8 cellular contexts compared by ENCODE assay signal in the genomic region with DNA sequence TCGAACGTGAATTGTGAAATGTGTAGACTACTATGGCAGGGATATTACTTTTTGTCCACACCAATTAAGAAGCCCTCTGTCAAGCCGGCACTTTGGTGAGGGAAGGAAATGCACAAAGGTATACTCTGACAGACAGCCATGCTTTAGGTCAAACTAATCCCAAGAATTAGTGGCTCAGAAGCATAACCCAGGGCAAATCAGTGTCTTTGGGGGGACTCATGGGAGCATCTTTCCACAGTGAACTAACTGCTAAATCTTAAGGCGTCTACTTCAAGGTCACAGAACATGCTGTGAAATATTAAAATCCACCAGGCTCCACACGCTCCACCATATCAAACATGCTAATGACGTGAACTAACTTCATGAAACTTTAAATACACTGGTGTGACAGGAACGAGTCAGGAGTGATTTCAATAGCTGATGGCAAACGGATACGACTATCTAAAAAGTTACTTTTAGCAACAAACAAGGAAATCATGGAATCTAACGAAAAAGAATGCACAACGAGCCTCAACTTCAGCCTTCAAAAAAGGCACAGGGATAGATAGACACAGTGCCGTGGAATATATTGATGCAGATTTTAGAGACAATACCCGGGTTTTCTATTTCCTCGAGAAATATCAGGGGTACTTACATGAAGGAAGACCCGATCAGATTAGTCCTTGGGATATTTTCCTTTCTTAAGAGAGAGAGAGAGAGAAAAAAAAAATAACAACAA. TPM values are rescaled to one million over a fixed set of nuclear protein-coding genes. Genes with fewer than 3 reads are reported as not detected.
DNase-seq lines count a peak whose midpoint lies in the region; ATAC-seq and TF ChIP-seq lines count a peak whose summit lies in the region.

No MANE protein-coding gene starts in this region.

- no peaks in the 10 kb centered on the region for H3K9me3 ChIP-seq in NT2/D1 (ENCODE audit: insufficient read depth, low read length)
- H3K9me3 ChIP-seq in muscle layer of colon (ENCODE audit: low read length) = no peaks in the 10 kb centered on the region

- H3K9ac ChIP-seq in NT2/D1 (ENCODE audit: insufficient read length, low read depth) (no peak overlapping the region), muscle layer of colon (ENCODE audit: low read length) (peak overlapping the region; percentile 82)

- TF ChIP-seq CTCF in GM12864 (IDR thresholded peaks at IDR 0.05; ENCODE audit: low read depth, low read length, missing control alignments) (no peak), dorsolateral prefrontal cortex (IDR thresholded peaks at IDR 0.05 in 54 of 56, conservative IDR thresholded peaks at IDR 0.05 in 2 of 56; ENCODE audit: low read depth in 1 of 56, partially characterized antibody in 56 of 56) (no peak)

- H3K27me3 ChIP-seq in NT2/D1 (ENCODE audit: insufficient read depth, insufficient read length) = peaks cover 55% of the 10 kb centered on the region
- no peaks in the 10 kb centered on the region for H3K27me3 ChIP-seq in dorsolateral prefrontal cortex
- H3K27me3 ChIP-seq in muscle layer of colon (ENCODE audit: control insufficient read depth in 1 of 2, insufficient read depth in 2 of 2, low read length in 2 of 2) = no peaks in the 10 kb centered on the region

- H3K36me3 ChIP-seq in NT2/D1 (ENCODE audit: insufficient read depth, insufficient read length, low read length) = no peaks in the 10 kb centered on the region
- H3K36me3 ChIP-seq in muscle layer of colon (ENCODE audit: insufficient read depth, low read length) = no peaks in the 10 kb centered on the region

- H3K4me3 ChIP-seq in GM12864 (ENCODE audit: low read depth, low read length) (peak overlapping the region; percentile 89), NT2/D1 (ENCODE audit: insufficient read length, low read depth) (peak overlapping the region; percentile 58), dorsolateral prefrontal cortex (peak overlapping the region; percentile 50 to 89 (median 78)), muscle layer of colon (ENCODE audit: low read depth in 1 of 2, low read length in 2 of 2) (peak overlapping the region; percentile 60 to 63)

- H3K4me1 ChIP-seq in NT2/D1 (ENCODE audit: insufficient read depth, insufficient read length) (no peaks in the 10 kb centered on the region), muscle layer of colon (ENCODE audit: insufficient read depth, low read length) (peaks cover 37% of the 10 kb centered on the region)

- intact Hi-C loops in dorsolateral prefrontal cortex (cut with DNase I) = loop anchor here (5.0 to 10.0 kb wide), 2 partner anchors 62 to 150 kb away; no protein-coding TSS in a partner anchor

- DNase-seq in GM12864 (ENCODE audit: low read depth) = no peak
- DNase-seq in NT2/D1 (ENCODE audit: low read depth, low spot score) = no peak
- no peak for DNase-seq in dorsolateral prefrontal cortex
- no peak for DNase-seq in dedifferentiated amniotic fluid mesenchymal stem cell (ENCODE audit: extremely low spot score)
- DNase-seq in effector CD8-positive, alpha-beta T cell (lab: John Stamatoyannopoulos, UW) = no peak
- no peak for DNase-seq in NCI-H446 (lab: John Stamatoyannopoulos, UW)

- ATAC-seq in GM21423 (IDR thresholded peaks at IDR 0.05; ENCODE audit: unreplicated experiment) = no peak

- H3K27ac ChIP-seq in dorsolateral prefrontal cortex = peak overlapping the region in 58 of 59 donors; percentile 32 to 99 (median 96)
- H3K27ac ChIP-seq in muscle layer of colon (ENCODE audit: low read depth, low read length) = peak overlapping the region; percentile 87

RNA-seq across cellular contexts. Expression of a gene that starts 0.5 kb away (rescaled TPM):
- total RNA-seq in dorsolateral prefrontal cortex = 100 to 1,000 TPM; 147 to 673 (median 441) TPM
